Comparison of ENCODE assay signal across 2 cellular contexts in genomic region chr21:31084689-31085088, GRCh38.
TF ChIP-seq lines count a peak whose summit lies in the region.

No MANE protein-coding gene starts in this region.

TF ChIP-seq in H1, 55 proteins besides CTCF, POLR2A, EP300 and RAD21:
- TF ChIP-seq HDAC6 (IDR thresholded peaks at IDR 0.05; ENCODE audit: low read depth, low read length) (no peak), ATF2 (IDR thresholded peaks at IDR 0.05; ENCODE audit: low read length) (no peak), JUN (IDR thresholded peaks at IDR 0.05; ENCODE audit: low read depth, low read length) (no peak), SP2 (IDR thresholded peaks at IDR 0.05; ENCODE audit: low read length) (no peak), SP4 (IDR thresholded peaks at IDR 0.05; ENCODE audit: low read length) (no peak), RXRA (IDR thresholded peaks at IDR 0.05; ENCODE audit: insufficient read depth, low read depth, low read length) (no peak), TCF12 (IDR thresholded peaks at IDR 0.05; ENCODE audit: low read depth, low read length) (no peak), MAFK (IDR thresholded peaks at IDR 0.05; ENCODE audit: low read depth, low read length) (no peak), GABPA (IDR thresholded peaks at IDR 0.05; ENCODE audit: borderline replicate concordance, insufficient read depth, low read length) (no peak), KDM1A (IDR thresholded peaks at IDR 0.05; ENCODE audit: borderline replicate concordance, low read length) (no peak), SIRT6 (IDR thresholded peaks at IDR 0.05; ENCODE audit: low read length) (no peak), MAX (IDR thresholded peaks at IDR 0.05) (no peak), POLR2AphosphoS5 (IDR thresholded peaks at IDR 0.05; ENCODE audit: low read depth, low read length) (no peak)

TF ChIP-seq in liver, 16 proteins besides CTCF, POLR2A, EP300 and RAD21:
- TF ChIP-seq HNF4A (conservative IDR thresholded peaks at IDR 0.05), result peak; percentile 57 to 72
- no peak for TF ChIP-seq MAX (IDR thresholded peaks at IDR 0.05)
TF ChIP-seq in liver: peak in this region for 1.
